29 cellular contexts compared by ENCODE assay signal in the genomic region with DNA sequence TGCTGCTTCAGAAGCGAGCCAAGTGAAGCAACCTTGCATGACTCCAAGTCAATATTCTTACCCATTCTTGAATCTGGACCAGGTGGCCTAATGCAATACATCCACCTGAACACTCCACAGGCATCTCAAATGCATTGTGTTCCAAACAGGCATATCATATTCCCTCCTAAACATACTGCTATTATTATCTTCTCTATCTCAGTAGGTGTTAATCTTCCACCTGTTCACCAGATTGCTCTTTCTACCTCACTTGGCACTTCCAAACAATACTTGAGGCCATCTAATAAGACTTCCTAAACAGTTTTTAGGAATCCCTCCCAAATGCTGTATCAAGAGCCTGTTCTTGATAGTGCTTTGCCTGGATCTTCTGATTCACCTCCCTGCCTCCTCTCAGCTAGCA.
"Had no signal": no experiment of that assay in that cellular context is flagged by ENCODE, and none has a peak within 500 bp of the region (broad histone marks: within the 10 kb centered on the region; RNA-seq: fewer than 3 reads in every experiment).

No MANE protein-coding gene starts in this region.

- H3K36me3 ChIP-seq: breast epithelium, colonic mucosa, esophagus squamous epithelium, heart right ventricle, left lung, suprapubic skin, tibial artery, upper lobe of right lung, WERI-Rb-1 had no signal

- H3K4me1 ChIP-seq: breast epithelium, esophagus squamous epithelium, heart right ventricle, left lung, suprapubic skin, tibial artery, upper lobe of right lung had no signal

- H3K4me1 Mint-ChIP-seq: activated naive CD4-positive, alpha-beta T cell treated with anti-CD3 and anti-CD28 coated beads, Interleukin-2, amount 10 ng/mL, durations not matched to agents 7 days and 5 days; nephron had no signal

- H3K9me3 ChIP-seq: breast epithelium, colonic mucosa, esophagus squamous epithelium, heart right ventricle, left lung, suprapubic skin, tibial artery, upper lobe of right lung had no signal

- H3K27me3 ChIP-seq: breast epithelium, colonic mucosa, esophagus squamous epithelium, left lung, suprapubic skin, tibial artery, upper lobe of right lung had no signal

- H3K27ac Mint-ChIP-seq: activated CD4-positive, alpha-beta memory T cell treated with anti-CD3 and anti-CD28 coated beads for 36 hours; activated CD4-positive, alpha-beta T cell treated with anti-CD3 and anti-CD28 coated beads, Interleukin-2, amount 10 ng/mL, durations not matched to agents 24 days and 14 days; activated naive CD4-positive, alpha-beta T cell treated with anti-CD3 and anti-CD28 coated beads, Interleukin-2, amount 10 ng/mL, durations not matched to agents 7 days and 5 days; nephron had no signal

- H3K36me3 Mint-ChIP-seq: activated CD4-positive, alpha-beta memory T cell treated with anti-CD3 and anti-CD28 coated beads for 36 hours; activated naive CD4-positive, alpha-beta T cell treated with anti-CD3 and anti-CD28 coated beads, Interleukin-2, amount 10 ng/mL, durations not matched to agents 7 days and 5 days had no signal

- H3K9me3 Mint-ChIP-seq: activated CD4-positive, alpha-beta memory T cell treated with anti-CD3 and anti-CD28 coated beads for 36 hours; activated naive CD4-positive, alpha-beta T cell treated with anti-CD3 and anti-CD28 coated beads, Interleukin-2, amount 10 ng/mL, durations not matched to agents 7 days and 5 days; nephron had no signal

- DNase-seq: activated CD4-positive, alpha-beta memory T cell treated with anti-CD3 and anti-CD28 coated beads for 36 hours; activated CD4-positive, alpha-beta T cell treated with anti-CD3 and anti-CD28 coated beads, Interleukin-2, amount 10 ng/mL, durations not matched to agents 24 days and 14 days; activated CD4-positive, CD25-positive, alpha-beta regulatory T cell treated with anti-CD3 and anti-CD28 coated beads, Interleukin-2, amount 50 U/mL, for 72 hours; activated CD8-positive, alpha-beta memory T cell treated with anti-CD3 and anti-CD28 coated beads, Interleukin-2, amount 50 U/mL, for 4 hours; activated gamma-delta T cell; activated naive CD4-positive, alpha-beta T cell treated with anti-CD3 and anti-CD28 coated beads, Interleukin-2, amount 10 ng/mL, durations not matched to agents 7 days and 5 days; activated T-cell treated with anti-CD3 and anti-CD28 coated beads, Interleukin-2, amount 50 U/mL, for 1 hour; amygdala; central memory CD4-positive, alpha-beta T cell; colonic mucosa; effector CD8-positive, alpha-beta T cell; esophagus squamous epithelium; foreskin melanocyte; heart right ventricle; left lung; posterior cingulate gyrus; right cardiac atrium; stimulated activated CD4-positive, alpha-beta T cell treated with anti-CD3 and anti-CD28 coated beads, Interleukin-15, amount 100 ng/mL, for 24 hours; stimulated activated CD4-positive, alpha-beta T cell treated with anti-CD3 and anti-CD28 coated beads, Interleukin-2, amount 100 ng/mL, for 24 hours; stimulated activated naive CD4-positive, alpha-beta T cell; T1000; tibial artery; upper lobe of right lung; WERI-Rb-1 had no signal

- ATAC-seq: heart right ventricle, left lung, right cardiac atrium, upper lobe of right lung had no signal

- H3K27ac ChIP-seq: breast epithelium, colonic mucosa, epithelial cell of prostate, esophagus squamous epithelium, heart right ventricle, left lung, suprapubic skin, tibial artery, upper lobe of right lung, WERI-Rb-1 had no signal

- H3K4me3 ChIP-seq: breast epithelium, colonic mucosa, esophagus squamous epithelium, heart right ventricle, left lung, lung, suprapubic skin, tibial artery, upper lobe of right lung had no signal

- H3K4me3 Mint-ChIP-seq: activated CD4-positive, alpha-beta memory T cell treated with anti-CD3 and anti-CD28 coated beads for 36 hours; activated CD4-positive, alpha-beta T cell treated with anti-CD3 and anti-CD28 coated beads, Interleukin-2, amount 10 ng/mL, durations not matched to agents 24 days and 14 days; activated naive CD4-positive, alpha-beta T cell treated with anti-CD3 and anti-CD28 coated beads, Interleukin-2, amount 10 ng/mL, durations not matched to agents 7 days and 5 days; nephron had no signal
